Comparison of ENCODE assay signal across 15 cellular contexts in genomic region chr17:4479982-4480751, GRCh38. TPM values are rescaled to one million over a fixed set of nuclear protein-coding genes. Genes with fewer than 3 reads are reported as not detected.
A peak's percentile ranks its signal among the peaks of the same experiment; 100 is the strongest.
DNase-seq lines count a peak whose midpoint lies in the region; ATAC-seq, FAIRE-seq and TF ChIP-seq lines count a peak whose summit lies in the region.
"Had no signal": no experiment of that assay in that cellular context is flagged by ENCODE, and none has a peak within 500 bp of the region (broad histone marks: within the 10 kb centered on the region; RNA-seq: fewer than 3 reads in every experiment).

No MANE protein-coding gene starts in this region.

- H2AFZ ChIP-seq in H1 (ENCODE audit: low read length): no peak overlapping the region

- H3K4me1 ChIP-seq in H1 (replicated peaks in 1 of 4; ENCODE audit: control insufficient read depth in 3 of 4, insufficient read depth in 4 of 4, low read length in 3 of 4) (peaks cover 0 to 13% (median 6%) of the 10 kb centered on the region in 4 experiments; a peak in 4 of 7 replicates), gastroesophageal sphincter (no peaks in the 10 kb centered on the region)
- H3K4me1 ChIP-seq: uterus had no signal

- no peak for TF ChIP-seq RAD21 in H1 (IDR thresholded peaks at IDR 0.05 in 1 of 2, conservative IDR thresholded peaks at IDR 0.05 in 1 of 2; ENCODE audit: low read depth in 2 of 2, low read length in 2 of 2)

- H3K36me3 Mint-ChIP-seq in CD4-positive, alpha-beta T cell (ENCODE audit: low read depth): peaks cover 5% of the 10 kb centered on the region
- H3K36me3 Mint-ChIP-seq in nephron (ENCODE audit: low read depth): no peaks in the 10 kb centered on the region
- H3K36me3 Mint-ChIP-seq: brain had no signal

- DNase-seq in CD4-positive, alpha-beta T cell: no peak
- peak; percentile 43 for DNase-seq in H7
- DNase-seq in H1 (ENCODE audit: low read depth in 1 of 2, low spot score in 2 of 2): no peak
- no peak for DNase-seq in iPS-NIHi7 (ENCODE audit: extremely low spot score)
- DNase-seq: endodermal cell, foreskin keratinocyte, IMR-90, NCI-H1417, SW 1271, uterus had no signal

- no peaks in the 10 kb centered on the region for H3K9me3 ChIP-seq in CD4-positive, alpha-beta T cell (ENCODE audit: control insufficient read depth, low read length)
- no peaks in the 10 kb centered on the region for H3K9me3 ChIP-seq in H1 (ENCODE audit: insufficient read depth in 2 of 2, low read depth in 1 of 2, low read length in 1 of 2)
- no peaks in the 10 kb centered on the region for H3K9me3 ChIP-seq in gastroesophageal sphincter
- H3K9me3 ChIP-seq: uterus had no signal

- H3K56ac ChIP-seq in H1 (replicated peaks; ENCODE audit: insufficient read length, low read depth, low read length): no peak overlapping the region

- H3K36me3 ChIP-seq in H7 (replicated peaks; ENCODE audit: control insufficient read depth, insufficient read depth, low read length) (no peaks in the 10 kb centered on the region), H1 (ENCODE audit: control insufficient read depth in 2 of 4, insufficient read depth in 4 of 4, low read length in 3 of 4) (no peaks in the 10 kb centered on the region), gastroesophageal sphincter (no peaks in the 10 kb centered on the region)
- H3K36me3 ChIP-seq: uterus had no signal

- peak overlapping the region; percentile 81 for H3K27ac Mint-ChIP-seq in CD4-positive, alpha-beta T cell
- H3K27ac Mint-ChIP-seq in nephron: peak overlapping the region; percentile 88 to 98 (median 95)
- H3K27ac Mint-ChIP-seq: endodermal cell had no signal

- peaks cover 38% of the 10 kb centered on the region for H3K4me1 Mint-ChIP-seq in CD4-positive, alpha-beta T cell (ENCODE audit: low read depth)
- H3K4me1 Mint-ChIP-seq in nephron: peaks cover 31% of the 10 kb centered on the region
- H3K4me1 Mint-ChIP-seq: endodermal cell had no signal

- 0 out of 2 replicates have a peak overlapping the region, but pooled peaks have one; percentile 63 for H4K8ac ChIP-seq in H1 (ENCODE audit: extremely low read depth, insufficient read depth, low read length)

- TF ChIP-seq POLR2A in H1 (IDR thresholded peaks at IDR 0.05; ENCODE audit: control extremely low read depth in 1 of 2, low read depth in 2 of 2, low read length in 2 of 2) (no peak), gastroesophageal sphincter (IDR thresholded peaks at IDR 0.05) (no peak)

- no peak overlapping the region for H3K23ac ChIP-seq in H1 (ENCODE audit: insufficient read length)

- H3K4me3 Mint-ChIP-seq in CD4-positive, alpha-beta T cell: peak overlapping the region; percentile 11
- H3K4me3 Mint-ChIP-seq in nephron: no peak overlapping the region
- H3K4me3 Mint-ChIP-seq: brain, endodermal cell had no signal

- H2BK12ac ChIP-seq in H1 (ENCODE audit: low read depth, low read length): no peak overlapping the region

- CTCF ChIA-PET in CD4-positive, alpha-beta T cell (lab: Charles Lee): no interaction called here
- CTCF ChIA-PET in H1 (lab: Charles Lee; ENCODE audit: partially characterized antibody): no interaction called here

- no peak for ATAC-seq in CD4-positive, alpha-beta T cell (ENCODE audit: poor library complexity)
- ATAC-seq in GM19463 (IDR thresholded peaks at IDR 0.05; ENCODE audit: unreplicated experiment) (no peak), gastroesophageal sphincter (no peak)
- ATAC-seq: foreskin keratinocyte had no signal

- no peak overlapping the region for H3K4me2 ChIP-seq in H1 (ENCODE audit: insufficient read depth in 1 of 2, low read depth in 2 of 2, low read length in 2 of 2)

- H2BK5ac ChIP-seq in H1 (ENCODE audit: low read depth, low read length): no peak overlapping the region

- H4K5ac ChIP-seq in H1 (ENCODE audit: insufficient read length, low read depth, low read length): no peak overlapping the region

- no peak overlapping the region for H3K27ac ChIP-seq in CD4-positive, alpha-beta T cell (ENCODE audit: low read depth, low read length)
- H3K27ac ChIP-seq in H1 (ENCODE audit: low read depth, low read length) (no peak overlapping the region), gastroesophageal sphincter (no peak overlapping the region)
- H3K27ac ChIP-seq: foreskin keratinocyte, uterus had no signal

- H2BK15ac ChIP-seq in H1 (ENCODE audit: low read length): no peak overlapping the region

- H3K23me2 ChIP-seq in H1 (ENCODE audit: low read depth, low read length): no peaks in the 10 kb centered on the region

- no peak overlapping the region for H2BK120ac ChIP-seq in H1 (replicated peaks; ENCODE audit: low read depth, low read length)

- H2BK20ac ChIP-seq in H1 (ENCODE audit: low read length): no peak overlapping the region

- H2AK5ac ChIP-seq in H1 (ENCODE audit: low read depth, low read length): no peak overlapping the region

- no peak for TF ChIP-seq CTCF in CD4-positive, alpha-beta T cell (IDR thresholded peaks at IDR 0.05)
- TF ChIP-seq CTCF in H1 (IDR thresholded peaks at IDR 0.05; ENCODE audit: control extremely low read depth in 1 of 3, insufficient read depth in 1 of 3, low read depth in 1 of 3, low read length in 3 of 3) (no peak), nephron (IDR thresholded peaks at IDR 0.05; ENCODE audit: unreplicated experiment in 3 of 3) (no peak), gastroesophageal sphincter (IDR thresholded peaks at IDR 0.05) (no peak)

- no peak overlapping the region for H3K18ac ChIP-seq in H1 (ENCODE audit: extremely low read depth, low read length)

- H3K4ac ChIP-seq in H1 (replicated peaks; ENCODE audit: insufficient read length, low read depth, low read length): peak overlapping the region; percentile 33

- H3K9me3 Mint-ChIP-seq in CD4-positive, alpha-beta T cell: no peaks in the 10 kb centered on the region
- no peaks in the 10 kb centered on the region for H3K9me3 Mint-ChIP-seq in nephron
- H3K9me3 Mint-ChIP-seq: endodermal cell had no signal

- no peaks in the 10 kb centered on the region for H3K79me1 ChIP-seq in H1 (ENCODE audit: low read depth, low read length)

- H3K27me3 ChIP-seq in CD4-positive, alpha-beta T cell (ENCODE audit: control insufficient read depth, insufficient read depth, low read length): no peaks in the 10 kb centered on the region
- no peaks in the 10 kb centered on the region for H3K27me3 ChIP-seq in H7 (ENCODE audit: control insufficient read depth, insufficient read depth, low read length)
- H3K27me3 ChIP-seq in H1 (replicated peaks in 1 of 4; ENCODE audit: control insufficient read depth in 3 of 4, extremely low read depth in 1 of 4, insufficient read depth in 3 of 4, low read length in 3 of 4): no peaks in the 10 kb centered on the region
- peaks cover 5% of the 10 kb centered on the region for H3K27me3 ChIP-seq in gastroesophageal sphincter
- H3K27me3 ChIP-seq: foreskin keratinocyte, uterus had no signal

- H3K79me2 ChIP-seq in H1 (ENCODE audit: control insufficient read depth in 1 of 2, insufficient read depth in 2 of 2, low read length in 2 of 2): no peaks in the 10 kb centered on the region

- no peak for TF ChIP-seq EP300 in H1 (IDR thresholded peaks at IDR 0.05; ENCODE audit: borderline replicate concordance in 1 of 2, low read depth in 2 of 2, low read length in 2 of 2)
- TF ChIP-seq EP300 in gastroesophageal sphincter (IDR thresholded peaks at IDR 0.05): no peak

- 82% methylated on average over 11 of the region's 13 CpGs; no CpG with 5 or more reads in 1 of the 2 experiments for WGBS in H1 (ENCODE audit: extremely low coverage in 1 of 2, insufficient coverage in 1 of 2, insufficient read length in 1 of 2, insufficient replicate concordance in 2 of 2, low coverage in 1 of 2, low lambda C conversion rate in 2 of 2, missing lambda C conversion rate in 1 of 2), 2 experiments
- WGBS in gastroesophageal sphincter (ENCODE audit: low coverage in 1 of 2), 2 donors: 57 to 80% methylated on average over 2 to 4 of the region's 13 CpGs

- intact Hi-C loops in CD4-positive, alpha-beta T cell (cut with DNase I, micrococcal nuclease): no loop called here

- H3K4me3 ChIP-seq in H7 (ENCODE audit: insufficient read depth, low read depth, low read length): no peak overlapping the region
- H3K4me3 ChIP-seq in H1 (ENCODE audit: extremely low read depth in 1 of 4, insufficient read depth in 2 of 4, low read depth in 3 of 4, low read length in 4 of 4): no peak overlapping the region
- no peak overlapping the region for H3K4me3 ChIP-seq in gastroesophageal sphincter
- H3K4me3 ChIP-seq: uterus had no signal

- no peaks in the 10 kb centered on the region for H3K27me3 Mint-ChIP-seq in CD4-positive, alpha-beta T cell
- H3K27me3 Mint-ChIP-seq in nephron (ENCODE audit: low read depth): no peaks in the 10 kb centered on the region

- H4K20me1 ChIP-seq in H1 (replicated peaks in 1 of 2; ENCODE audit: control insufficient read depth in 1 of 2, insufficient read depth in 2 of 2, low read length in 2 of 2): no peaks in the 10 kb centered on the region

- no peak overlapping the region for H3K9ac ChIP-seq in H1 (replicated peaks in 1 of 4; ENCODE audit: extremely low read depth in 1 of 4, low read depth in 3 of 4, low read length in 3 of 4)

- H4K91ac ChIP-seq in H1 (replicated peaks; ENCODE audit: insufficient read length, low read length): no peak overlapping the region

- H3K14ac ChIP-seq in H1 (ENCODE audit: insufficient read length): no peak overlapping the region

- POLR2A ChIA-PET in CD4-positive, alpha-beta T cell (lab: Charles Lee): interaction anchor here (0.6 to 2.0 kb wide), 4 partner anchors 17 to 337 kb away, joined by 3 to 10 read pairs (median 6); partner anchors contain the start of genes CYB5D2, SPNS2 and ZZEF1
- POLR2A ChIA-PET in H1 (lab: Charles Lee; ENCODE audit: partially characterized antibody): interaction anchor here (2.6 kb wide), 1 partner anchor 20 kb away, joined by 7 read pairs; no protein-coding TSS in a partner anchor

- no peak for FAIRE-seq in H1 (lab: Jason Lieb, UNC)

RNA-seq across cellular contexts. Expression of gene SPNS2, which starts 18.5 kb away (rescaled TPM):
- under 1 TPM; 0.33 to 0.53 TPM for total RNA-seq in CD4-positive, alpha-beta T cell
- total RNA-seq in H7 (2014; rRNA removed; shearing (Covaris generic)): 1.8 and 2.1 TPM in 2 replicates
- 0.98 and 1.5 TPM in 2 replicates for total RNA-seq in H1 (2021; fragmentation: NEBNext Ultra II Directional; extraction: Animal tissue kit (Norgen Biotek cat#: 25700))
- 1.2 and 1.9 TPM in 2 replicates for polyA plus RNA-seq in H1 (2011; rRNA removed)
- polyA plus RNA-seq in H1 (2011; cell fraction: cytosol; rRNA removed): 1.5 TPM
- polyA plus RNA-seq in H1 (2011; cell fraction: nucleus; rRNA removed): 2.6 TPM
- 0.51 to 1.6 TPM (median 1.4 TPM) in 4 replicates for polyA plus RNA-seq in H1 (2012, experiment 1 of 2)
- polyA plus RNA-seq in H1 (2012, experiment 2 of 2): 1.4 TPM
- 0.77 TPM for polyA plus RNA-seq in H1 (2013, experiment 1 of 2)
- 0.83 TPM for polyA plus RNA-seq in H1 (2013, experiment 2 of 2)
- 0.35 and 1.6 TPM in 2 replicates for polyA minus RNA-seq in H1 (2011; rRNA and poly(A)+ RNA removed)
- 0.59 TPM for polyA minus RNA-seq in H1 (2011; cell fraction: cytosol; rRNA and poly(A)+ RNA removed)
- polyA minus RNA-seq in H1 (2011; cell fraction: nucleus; rRNA and poly(A)+ RNA removed): 1.5 TPM
- total RNA-seq in gastroesophageal sphincter: 10 to 100 TPM; 10.4 to 17.4 (median 16.4) TPM
- polyA plus RNA-seq: IMR-90 had no signal

RNA-seq across cellular contexts. Expression of gene SPNS3, which starts 46.4 kb away (rescaled TPM):
- 1 to 10 TPM; 2.3 to 2.5 TPM for total RNA-seq in CD4-positive, alpha-beta T cell
- total RNA-seq in H7 (2014; rRNA removed; shearing (Covaris generic)): 0.52 TPM in 1 of 2 replicates, not detected in the other
- not detected in 2 replicates for total RNA-seq in H1 (2021; fragmentation: NEBNext Ultra II Directional; extraction: Animal tissue kit (Norgen Biotek cat#: 25700))
- 0.08 TPM in 1 of 2 replicates, not detected in the other for polyA plus RNA-seq in H1 (2011; rRNA removed)
- 0.04 TPM for polyA plus RNA-seq in H1 (2011; cell fraction: cytosol; rRNA removed)
- not detected for polyA plus RNA-seq in H1 (2011; cell fraction: nucleus; rRNA removed)
- polyA plus RNA-seq in H1 (2012, experiment 1 of 2): not detected in 4 replicates
- not detected for polyA plus RNA-seq in H1 (2012, experiment 2 of 2)
- polyA plus RNA-seq in H1 (2013, experiment 1 of 2): 0.06 TPM
- 0.02 TPM for polyA plus RNA-seq in H1 (2013, experiment 2 of 2)
- not detected in 2 replicates for polyA minus RNA-seq in H1 (2011; rRNA and poly(A)+ RNA removed)
- polyA minus RNA-seq in H1 (2011; cell fraction: cytosol; rRNA and poly(A)+ RNA removed): not detected
- polyA minus RNA-seq in H1 (2011; cell fraction: nucleus; rRNA and poly(A)+ RNA removed): not detected
- total RNA-seq in gastroesophageal sphincter: not detected
- total RNA-seq: endodermal cell, foreskin keratinocyte, NCI-H460 had no signal
- polyA plus RNA-seq: IMR-90 had no signal
